1 cellular context compared by ENCODE assay signal in the genomic region with DNA sequence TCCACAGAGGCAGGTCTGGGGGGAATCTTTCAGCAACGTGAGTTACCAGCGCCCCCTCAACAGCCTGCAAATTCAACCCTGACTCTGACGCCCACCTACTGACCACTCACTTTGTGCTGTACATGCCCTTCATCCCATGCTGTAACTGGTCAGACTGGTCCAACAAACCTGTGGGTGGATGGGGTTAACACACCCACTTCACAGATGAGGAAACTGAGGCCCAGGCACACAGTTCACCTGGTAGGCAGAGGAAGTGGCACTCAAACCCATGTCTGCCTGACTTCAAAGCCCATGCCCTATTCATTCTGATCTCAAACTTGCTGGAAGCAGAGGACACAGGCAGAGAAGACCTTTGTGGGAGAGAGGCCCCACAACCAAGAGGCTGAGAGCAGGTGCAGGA.
TF ChIP-seq lines count a peak whose summit lies in the region.

No MANE protein-coding gene starts in this region.

TF ChIP-seq in H1, 55 proteins besides CTCF, POLR2A, EP300 and RAD21:
- no peak for TF ChIP-seq ASH2L (IDR thresholded peaks at IDR 0.05; ENCODE audit: low read length)
- no peak for TF ChIP-seq CTBP2 (IDR thresholded peaks at IDR 0.05; ENCODE audit: borderline replicate concordance, insufficient read depth, insufficient read length, low read length)
